In genomic region chr18:3451989-3452749, GRCh38 we compare ENCODE assay signal across 8 cellular contexts. TPM values are rescaled to one million over a fixed set of nuclear protein-coding genes. Genes with fewer than 3 reads are reported as not detected.
DNase-seq lines count a peak whose midpoint lies in the region; ATAC-seq, FAIRE-seq and TF ChIP-seq lines count a peak whose summit lies in the region.

No MANE protein-coding gene starts in this region.

- POLR2A ChIA-PET in GM12878 (lab: Charles Lee): interaction anchor here (0.5 to 1.2 kb wide), 3 partner anchors 75 to 783 kb away, joined by 3 to 5 read pairs (median 3); no protein-coding TSS in a partner anchor

- H3K4me1 ChIP-seq in GM12878 (ENCODE audit: control insufficient read depth, insufficient read depth, low read length): peaks cover 31% of the 10 kb centered on the region
- H3K4me1 ChIP-seq in iPS-20b (ENCODE audit: insufficient read depth, low read length): peaks cover 19% of the 10 kb centered on the region
- peaks cover 9 to 72% (median 50%) of the 10 kb centered on the region in 6 donors for H3K4me1 ChIP-seq in spleen

- DNase-seq in GM12865 (ENCODE audit: low read depth) (no peak), GM12878 (ENCODE audit: low read depth, low spot score) (no peak), spleen (peak; percentile 88), HT-29 (ENCODE audit: low spot score) (no peak), mesenteric fat pad (ENCODE audit: low spot score) (no peak)

- H3K4me2 ChIP-seq in GM12878 (ENCODE audit: control insufficient read depth, insufficient read depth): peak overlapping the region; percentile 77

- H3K9me3 ChIP-seq in GM12878 (replicated peaks; ENCODE audit: control insufficient read depth, insufficient read depth, low read length) (no peaks in the 10 kb centered on the region; the same call in 1 of the 3 replicates), iPS-20b (ENCODE audit: insufficient read depth, low read depth, low read length) (no peaks in the 10 kb centered on the region), spleen (no peaks in the 10 kb centered on the region)

- H3K4me3 ChIP-seq in GM12865 (ENCODE audit: low read depth, low read length) (peak overlapping the region; percentile 54), GM12878 (peak overlapping the region; percentile 62; the same call in 1 of the 2 replicates), iPS-20b (ENCODE audit: low read length) (peak overlapping the region; percentile 99), spleen (peak overlapping the region; percentile 56 to 80 (median 74))

- H3K79me2 ChIP-seq in GM12878 (ENCODE audit: control insufficient read depth, insufficient read depth, low read length): no peaks in the 10 kb centered on the region

- TF ChIP-seq POLR2A in GM12878 (IDR thresholded peaks at IDR 0.05; ENCODE audit: low read depth, low read length): no peak
- no peak for TF ChIP-seq POLR2A in spleen (IDR thresholded peaks at IDR 0.05)

- TF ChIP-seq RAD21 in GM12878 (IDR thresholded peaks at IDR 0.05; ENCODE audit: insufficient read depth, low read depth, low read length): no peak

- no peaks in the 10 kb centered on the region for H4K20me1 ChIP-seq in GM12878 (ENCODE audit: control insufficient read depth, insufficient read depth)

- TF ChIP-seq CTCF in GM12865 (IDR thresholded peaks at IDR 0.05; ENCODE audit: insufficient read depth, low read depth, low read length, missing control alignments) (no peak), GM12878 (IDR thresholded peaks at IDR 0.05 in 2 of 3, conservative IDR thresholded peaks at IDR 0.05 in 1 of 3; ENCODE audit: control insufficient read depth in 2 of 3, extremely low read depth in 1 of 3, insufficient read depth in 1 of 3, low read depth in 3 of 3, low read length in 3 of 3) (no peak), spleen (IDR thresholded peaks at IDR 0.05 in 8 of 11, conservative IDR thresholded peaks at IDR 0.05 in 3 of 11) (no peak)

- no peak overlapping the region; the same call in 1 of the 2 replicates for H2AFZ ChIP-seq in GM12878 (ENCODE audit: control insufficient read depth, low read depth, low read length)

- BruUV-seq in GM12878 (replicated peaks; lab: Mats Ljungman, UMichigan): no TSS peak

- RAD21 ChIA-PET in GM12878 (lab: Charles Lee; ENCODE audit: unreplicated experiment): interaction anchor here (0.7 to 6.0 kb wide), 15 partner anchors 10 to 215 kb away, joined by 3 to 49 read pairs (median 4); no protein-coding TSS in a partner anchor

- H3K27ac ChIP-seq in GM12878 (ENCODE audit: control insufficient read depth, insufficient read depth): no peak overlapping the region
- H3K27ac ChIP-seq in iPS-20b (ENCODE audit: low read length): peak overlapping the region; percentile 96
- peak overlapping the region; percentile 94 to 99 (median 99) for H3K27ac ChIP-seq in spleen

- no peak for FAIRE-seq in GM12878 (lab: Jason Lieb, UNC)

- TF ChIP-seq EP300 in GM12878 (IDR thresholded peaks at IDR 0.05; ENCODE audit: borderline replicate concordance in 1 of 2, control insufficient read depth in 1 of 2, low read depth in 2 of 2, low read length in 2 of 2): no peak

- CTCF ChIA-PET in GM12878 (lab: Yijun Ruan, JAX): interaction anchor here (0.7 to 6.0 kb wide), 8 partner anchors 74 to 390 kb away, joined by 4 to 79 read pairs (median 30); no protein-coding TSS in a partner anchor

- H3K9ac ChIP-seq in GM12878 (ENCODE audit: control insufficient read depth, insufficient read depth, low read length) (peak overlapping the region; percentile 28), iPS-20b (ENCODE audit: low read depth, low read length) (peak overlapping the region; percentile 95)

- peaks cover 2 to 16% of the 10 kb centered on the region in 2 experiments for H3K27me3 ChIP-seq in GM12878 (replicated peaks in 1 of 2; ENCODE audit: control insufficient read depth in 2 of 2, insufficient read depth in 2 of 2, low read length in 1 of 2)
- H3K27me3 ChIP-seq in iPS-20b (ENCODE audit: insufficient read depth, low read length): no peaks in the 10 kb centered on the region
- H3K27me3 ChIP-seq in spleen (replicated peaks in 1 of 7): no peaks in the 10 kb centered on the region

- intact Hi-C loops in GM12878 (cut with micrococcal nuclease; ENCODE audit: unreplicated experiment): loop anchor here (5.0 kb wide), 1 partner anchor 215 kb away; no protein-coding TSS in a partner anchor
- intact Hi-C loops in spleen (cut with DNase I; ENCODE audit: low total_unique reads): loop anchor here (10.0 kb wide), 1 partner anchor 213 kb away; no protein-coding TSS in a partner anchor

- SMC1A ChIA-PET in GM12878 (lab: Charles Lee; ENCODE audit: uncharacterized antibody, unreplicated experiment): interaction anchor here (0.5 to 5.7 kb wide), 22 partner anchors 9 to 210 kb away, joined by 3 to 54 read pairs (median 4); no protein-coding TSS in a partner anchor

- no peaks in the 10 kb centered on the region for H3K36me3 ChIP-seq in GM12878 (ENCODE audit: control insufficient read depth in 2 of 2, insufficient read depth in 2 of 2, low read length in 1 of 2)
- peaks cover 34% of the 10 kb centered on the region for H3K36me3 ChIP-seq in iPS-20b (ENCODE audit: insufficient read depth, low read depth, low read length)
- peaks cover 0 to 13% (median 10%) of the 10 kb centered on the region in 6 donors for H3K36me3 ChIP-seq in spleen

- 0 out of 3 replicates have a peak, but pooled peaks have one; percentile 0 for ATAC-seq in SK-N-SH treated with all-trans-retinoic acid at 6 μM for 48 hours
- ATAC-seq in GM12878: no peak
- ATAC-seq in HG03039 (IDR thresholded peaks at IDR 0.05; ENCODE audit: unreplicated experiment): no peak

- 6% methylated on average over 46 of the region's 53 CpGs for WGBS in GM12878 (ENCODE audit: insufficient coverage, insufficient replicate concordance, low lambda C conversion rate, missing lambda C conversion rate)
- 2 to 4% (median 3%) methylated on average over 23 to 53 of the region's 53 CpGs for WGBS in spleen, 5 donors

- in situ Hi-C loops in GM12878 (cut with MboI): loop anchor here (5.0 to 10.0 kb wide), 3 partner anchors 145 to 477 kb away; no protein-coding TSS in a partner anchor

TF ChIP-seq in SK-N-SH treated with all-trans-retinoic acid at 6 μM for 48 hours, 23 proteins besides CTCF, POLR2A, EP300 and RAD21 (continues in another document):
- TF ChIP-seq ARNTL (CRISPR knock-in tag; IDR thresholded peaks at IDR 0.05; ENCODE audit: borderline replicate concordance, low read depth): no peak
- TF ChIP-seq ZNF565 (CRISPR knock-in tag; conservative IDR thresholded peaks at IDR 0.05; ENCODE audit: low read depth): no peak
- no peak for TF ChIP-seq TOX (CRISPR knock-in tag; IDR thresholded peaks at IDR 0.05; ENCODE audit: borderline replicate concordance)
- no peak for TF ChIP-seq ZNF8 (CRISPR knock-in tag; IDR thresholded peaks at IDR 0.05)

TF ChIP-seq in GM12878, 131 proteins besides CTCF, POLR2A, EP300 and RAD21 (continues in another document):
- TF ChIP-seq NFXL1 (IDR thresholded peaks at IDR 0.05; ENCODE audit: borderline replicate concordance) (peak; percentile 74), EED (IDR thresholded peaks at IDR 0.05; ENCODE audit: low read depth) (peak; percentile 40; the same call in 1 of the 2 replicates), NFYA (IDR thresholded peaks at IDR 0.05; ENCODE audit: borderline replicate concordance, low read depth, low read length) (no peak), FOS (IDR thresholded peaks at IDR 0.05; ENCODE audit: borderline replicate concordance, extremely low read depth, insufficient read length) (no peak)

RNA-seq across cellular contexts. Expression of gene TGIF1, which starts 2.2 kb away (rescaled TPM):
- total RNA-seq in GM12878 (2013; cell fraction: nucleolus; rRNA removed): 35.4 and 35.6 TPM in 2 replicates
- 8.3 and 9.0 TPM in 2 replicates for total RNA-seq in GM12878 (2014; rRNA removed)
- 5.3 and 6.7 TPM in 2 replicates for total RNA-seq in GM12878 (2014; rRNA removed; fragmentation: Illumina TruSeq; extraction: Trizol)
- 6.2 and 6.4 TPM in 2 replicates for total RNA-seq in GM12878 (2021)
- 2.1 TPM for polyA plus RNA-seq in GM12878 (2011; ENCODE audit: low read depth)
- 1.5 and 1.8 TPM in 2 replicates for polyA plus RNA-seq in GM12878 (2011; rRNA removed)
- polyA plus RNA-seq in GM12878 (2011; cell fraction: cytosol; rRNA removed): 1.6 and 2.5 TPM in 2 replicates
- 2.9 and 6.2 TPM in 2 replicates for polyA plus RNA-seq in GM12878 (2011; cell fraction: nucleus; rRNA removed)
- 3.6 and 6.1 TPM in 2 replicates for polyA plus RNA-seq in GM12878 (2012)
- polyA plus RNA-seq in GM12878 (2014; fragmentation: Illumina TruSeq; extraction: Trizol): 8.5 and 9.3 TPM in 2 replicates
- polyA plus RNA-seq in GM12878 (2014; fragmentation: Nextera tagmentation; extraction: Ambion mirVana): 1 to 10 TPM; 2.1 TPM
- 6.6 and 7.8 TPM in 2 replicates for polyA plus RNA-seq in GM12878 (2014; rRNA removed)
- 1 to 10 TPM; 6.2 to 7.2 TPM for polyA plus RNA-seq in GM12878 (2016; fragmentation: Nextera tagmentation; extraction: Ambion mirVana)
- polyA minus RNA-seq in GM12878 (2011; rRNA and poly(A)+ RNA removed): 0.51 and 2.2 TPM in 2 replicates
- polyA minus RNA-seq in GM12878 (2011; cell fraction: cytosol; rRNA and poly(A)+ RNA removed): 1.2 and 1.7 TPM in 2 replicates
- polyA minus RNA-seq in GM12878 (2011; cell fraction: nucleus; rRNA and poly(A)+ RNA removed): 0.85 and 2.9 TPM in 2 replicates
- 10 to 100 TPM; 25.3 to 64.5 (median 39.9) TPM for total RNA-seq in spleen
- 10 to 100 TPM; 27.7 to 35.7 (median 28.4) TPM for polyA plus RNA-seq in spleen
- 241 and 264 TPM in 2 replicates for total RNA-seq in HT-29 (2014; rRNA removed; shearing (Covaris generic))
- 59.3 TPM for total RNA-seq in mesenteric fat pad
